Comparison of ENCODE assay signal across 23 cellular contexts in genomic region chr7:73920406-73921134, GRCh38. TPM values are rescaled to one million over a fixed set of nuclear protein-coding genes. Genes with fewer than 3 reads are reported as not detected.
DNase-seq lines count a peak whose midpoint lies in the region; ATAC-seq and TF ChIP-seq lines count a peak whose summit lies in the region.
"Had no signal": no experiment of that assay in that cellular context is flagged by ENCODE, and none has a peak within 500 bp of the region (broad histone marks: within the 10 kb centered on the region; RNA-seq: fewer than 3 reads in every experiment).

No MANE protein-coding gene starts in this region.

- intact Hi-C loops in activated T-helper 2 cell treated with anti-CD3 and anti-CD28 coated beads, Interferon-gamma antibody, Interleukin-2, Interleukin-4, amounts not matched to agents 10 μg/mL and 5 μg/mL and 100 μg/mL, durations not matched to agents 14 hours and 24 hours and 36 hours (cut with micrococcal nuclease) = no loop called here

- peaks cover 6% of the 10 kb centered on the region; the same call in 1 of the 2 replicates for H3K4me1 ChIP-seq in iPS-20b (ENCODE audit: insufficient read depth, low read length)
- H3K4me1 ChIP-seq: BLaER1 had no signal

- H3K9me3 ChIP-seq in iPS-20b (ENCODE audit: insufficient read depth, low read depth, low read length) = no peaks in the 10 kb centered on the region
- H3K9me3 ChIP-seq: BLaER1 had no signal

- DNase-seq in activated CD8-positive, alpha-beta memory T cell treated with anti-CD3 and anti-CD28 coated beads for 24 hours = peak; percentile 42
- DNase-seq in activated CD8-positive, alpha-beta memory T cell treated with anti-CD3 and anti-CD28 coated beads, Interleukin-2, amount 50 U/mL, for 4 hours = no peak
- DNase-seq in neural crest cell (ENCODE audit: low read depth, low spot score) (no peak), AML-193 (lab: John Stamatoyannopoulos, UW) (no peak)
- DNase-seq in activated T-helper 2 cell treated with anti-CD3 and anti-CD28 coated beads, Interferon-gamma antibody, Interleukin-2, Interleukin-4, amounts not matched to agents 10 μg/mL and 5 μg/mL and 100 μg/mL, durations not matched to agents 14 hours and 24 hours and 36 hours (ENCODE audit: low spot score) = no peak
- DNase-seq in natural killer cell treated with Interleukin-12 subunit alpha and Interleukin-12 subunit beta and Interleukin-15 and Interleukin-18, amount 100 ng/mL, for 72 hours (ENCODE audit: low spot score) = no peak
- DNase-seq: CD8-positive, alpha-beta T cell; DMS79 treated with DMSO at 0.1 percent for 48 hours; GOT3; KG1; NCI-H1417 treated with DMSO at 0.1 percent for 48 hours; NCI-H2029; NCI-H2171 treated with DMSO at 0.1 percent for 48 hours; NCI-H748 treated with DMSO at 0.1 percent for 48 hours; OCI-M1; SIG-M5 had no signal

- H3K9me3 Mint-ChIP-seq in neural crest cell = no peaks in the 10 kb centered on the region
- no peaks in the 10 kb centered on the region for H3K9me3 Mint-ChIP-seq in activated T-helper 2 cell treated with anti-CD3 and anti-CD28 coated beads, Interferon-gamma antibody, Interleukin-2, Interleukin-4, amounts not matched to agents 10 μg/mL and 5 μg/mL and 100 μg/mL, durations not matched to agents 14 hours and 24 hours and 36 hours
- H3K9me3 Mint-ChIP-seq in natural killer cell treated with Interleukin-12 subunit alpha and Interleukin-12 subunit beta and Interleukin-15 and Interleukin-18, amount 100 ng/mL, for 72 hours = no peaks in the 10 kb centered on the region
- H3K9me3 Mint-ChIP-seq: CD8-positive, alpha-beta T cell had no signal

- peak overlapping the region; percentile 74; the same call in 1 of the 2 replicates for H3K9ac ChIP-seq in iPS-20b (ENCODE audit: low read depth, low read length)
- H3K9ac ChIP-seq: BLaER1 had no signal

- H3K27ac Mint-ChIP-seq in neural crest cell (ENCODE audit: unreplicated experiment) = peak overlapping the region; percentile 84
- no peak overlapping the region for H3K27ac Mint-ChIP-seq in activated T-helper 2 cell treated with anti-CD3 and anti-CD28 coated beads, Interferon-gamma antibody, Interleukin-2, Interleukin-4, amounts not matched to agents 10 μg/mL and 5 μg/mL and 100 μg/mL, durations not matched to agents 14 hours and 24 hours and 36 hours
- no peak overlapping the region for H3K27ac Mint-ChIP-seq in natural killer cell treated with Interleukin-12 subunit alpha and Interleukin-12 subunit beta and Interleukin-15 and Interleukin-18, amount 100 ng/mL, for 72 hours
- H3K27ac Mint-ChIP-seq: CD8-positive, alpha-beta T cell had no signal

- no peak overlapping the region for H3K4me3 ChIP-seq in iPS-20b (ENCODE audit: low read length)
- H3K4me3 ChIP-seq: BLaER1 had no signal

- no peak for TF ChIP-seq CTCF in neural crest cell (conservative IDR thresholded peaks at IDR 0.05)

- H3K4me1 Mint-ChIP-seq in neural crest cell = peaks cover 13% of the 10 kb centered on the region
- H3K4me1 Mint-ChIP-seq in activated T-helper 2 cell treated with anti-CD3 and anti-CD28 coated beads, Interferon-gamma antibody, Interleukin-2, Interleukin-4, amounts not matched to agents 10 μg/mL and 5 μg/mL and 100 μg/mL, durations not matched to agents 14 hours and 24 hours and 36 hours (ENCODE audit: low read depth) = no peaks in the 10 kb centered on the region
- H3K4me1 Mint-ChIP-seq in natural killer cell treated with Interleukin-12 subunit alpha and Interleukin-12 subunit beta and Interleukin-15 and Interleukin-18, amount 100 ng/mL, for 72 hours (ENCODE audit: low read depth in 2 of 2) = no peaks in the 10 kb centered on the region

- H3K36me3 ChIP-seq in iPS-20b (ENCODE audit: insufficient read depth, low read depth, low read length) = no peaks in the 10 kb centered on the region
- H3K36me3 ChIP-seq: BLaER1 had no signal

- no peaks in the 10 kb centered on the region for H3K36me3 Mint-ChIP-seq in neural crest cell (ENCODE audit: low read depth)
- H3K36me3 Mint-ChIP-seq in activated T-helper 2 cell treated with anti-CD3 and anti-CD28 coated beads, Interferon-gamma antibody, Interleukin-2, Interleukin-4, amounts not matched to agents 10 μg/mL and 5 μg/mL and 100 μg/mL, durations not matched to agents 14 hours and 24 hours and 36 hours (ENCODE audit: low read depth) = no peaks in the 10 kb centered on the region
- no peaks in the 10 kb centered on the region for H3K36me3 Mint-ChIP-seq in natural killer cell treated with Interleukin-12 subunit alpha and Interleukin-12 subunit beta and Interleukin-15 and Interleukin-18, amount 100 ng/mL, for 72 hours
- H3K36me3 Mint-ChIP-seq: CD8-positive, alpha-beta T cell had no signal

- H3K27ac ChIP-seq in iPS-20b (ENCODE audit: low read length) = peak overlapping the region; percentile 68
- H3K27ac ChIP-seq: 22Rv1, BLaER1 had no signal

- ATAC-seq in GM18520 (IDR thresholded peaks at IDR 0.05; ENCODE audit: unreplicated experiment) = no peak
- no peak for ATAC-seq in natural killer cell treated with Interleukin-12 subunit alpha and Interleukin-12 subunit beta and Interleukin-15 and Interleukin-18, amount 100 ng/mL, for 72 hours
- ATAC-seq: CD8-positive, alpha-beta T cell had no signal

- no peak overlapping the region for H3K4me3 Mint-ChIP-seq in neural crest cell
- no peak overlapping the region for H3K4me3 Mint-ChIP-seq in activated T-helper 2 cell treated with anti-CD3 and anti-CD28 coated beads, Interferon-gamma antibody, Interleukin-2, Interleukin-4, amounts not matched to agents 10 μg/mL and 5 μg/mL and 100 μg/mL, durations not matched to agents 14 hours and 24 hours and 36 hours (ENCODE audit: low read depth)
- no peak overlapping the region for H3K4me3 Mint-ChIP-seq in natural killer cell treated with Interleukin-12 subunit alpha and Interleukin-12 subunit beta and Interleukin-15 and Interleukin-18, amount 100 ng/mL, for 72 hours
- H3K4me3 Mint-ChIP-seq: CD8-positive, alpha-beta T cell had no signal

- H3K27me3 ChIP-seq in iPS-20b (ENCODE audit: insufficient read depth, low read length) = no peaks in the 10 kb centered on the region
- H3K27me3 ChIP-seq: BLaER1 had no signal

- H3K27me3 Mint-ChIP-seq in neural crest cell (ENCODE audit: low read depth) = peaks cover 6% of the 10 kb centered on the region
- H3K27me3 Mint-ChIP-seq in activated T-helper 2 cell treated with anti-CD3 and anti-CD28 coated beads, Interferon-gamma antibody, Interleukin-2, Interleukin-4, amounts not matched to agents 10 μg/mL and 5 μg/mL and 100 μg/mL, durations not matched to agents 14 hours and 24 hours and 36 hours (ENCODE audit: low read depth) = peaks cover 3% of the 10 kb centered on the region
- peaks cover 5 to 11% of the 10 kb centered on the region in 2 donors for H3K27me3 Mint-ChIP-seq in natural killer cell treated with Interleukin-12 subunit alpha and Interleukin-12 subunit beta and Interleukin-15 and Interleukin-18, amount 100 ng/mL, for 72 hours

RNA-seq across cellular contexts. Expression of gene TMEM270, which starts 59.6 kb away (rescaled TPM):
- not detected in 2 replicates for total RNA-seq in neural crest cell
- not detected in 2 replicates for total RNA-seq in activated T-helper 2 cell treated with anti-CD3 and anti-CD28 coated beads, Interferon-gamma antibody, Interleukin-2, Interleukin-4, amounts not matched to agents 10 μg/mL and 5 μg/mL and 100 μg/mL, durations not matched to agents 14 hours and 24 hours and 36 hours
- not detected for total RNA-seq in natural killer cell treated with Interleukin-12 subunit alpha and Interleukin-12 subunit beta and Interleukin-15 and Interleukin-18, amount 100 ng/mL, for 72 hours
- total RNA-seq: CD8-positive, alpha-beta T cell; G401; NCI-H460; RPMI7951 had no signal
